Comparison of ENCODE assay signal across 12 cellular contexts in genomic region chr6:17278289-17279061, GRCh38. TPM values are rescaled to one million over a fixed set of nuclear protein-coding genes. Genes with fewer than 3 reads are reported as not detected.
A peak's percentile ranks its signal among the peaks of the same experiment; 100 is the strongest.
DNase-seq lines count a peak whose midpoint lies in the region; ATAC-seq and TF ChIP-seq lines count a peak whose summit lies in the region.
"Had no signal": no experiment of that assay in that cellular context is flagged by ENCODE, and none has a peak within 500 bp of the region (broad histone marks: within the 10 kb centered on the region; RNA-seq: fewer than 3 reads in every experiment).

No MANE protein-coding gene starts in this region.

- H3K4me1 ChIP-seq in Panc1 (ENCODE audit: control insufficient read depth, insufficient read depth, low read length) (peaks cover 31% of the 10 kb centered on the region), esophagus muscularis mucosa (peaks cover 10 to 57% (median 47%) of the 10 kb centered on the region in 4 donors), rectal smooth muscle tissue (ENCODE audit: control insufficient read depth, insufficient read depth, low read length) (peaks cover 19% of the 10 kb centered on the region), upper lobe of left lung (peaks cover 14 to 22% (median 16%) of the 10 kb centered on the region in 4 donors)

- in situ Hi-C loops in Panc1 (cut with HindIII; ENCODE audit: low pct_unique_long_range_greater_than_20kb, low sequenced_read_pairs) = no loop called here

- H3K27me3 ChIP-seq in Panc1 (ENCODE audit: control insufficient read depth, insufficient read depth, low read length) (no peaks in the 10 kb centered on the region), esophagus muscularis mucosa (no peaks in the 10 kb centered on the region), rectal smooth muscle tissue (ENCODE audit: control insufficient read depth, insufficient read depth, low read length) (no peaks in the 10 kb centered on the region), upper lobe of left lung (peaks cover 0 to 21% (median 14%) of the 10 kb centered on the region in 4 donors)

- H3K27ac ChIP-seq in Panc1 (ENCODE audit: low read length) = peak overlapping the region; percentile 83
- H3K27ac ChIP-seq in esophagus muscularis mucosa (replicated peaks in 1 of 4) = peak overlapping the region; percentile 96 to 99 (median 96)
- peak overlapping the region; percentile 71 for H3K27ac ChIP-seq in rectal smooth muscle tissue (ENCODE audit: low read depth, low read length)
- H3K27ac ChIP-seq in upper lobe of left lung = no peak overlapping the region
- H3K27ac ChIP-seq: upper lobe of right lung had no signal

- H3K4me3 Mint-ChIP-seq in activated naive CD4-positive, alpha-beta T cell treated with anti-CD3 and anti-CD28 coated beads, Interleukin-2, amount 10 ng/mL, durations not matched to agents 7 days and 5 days = no peak overlapping the region
- H3K4me3 Mint-ChIP-seq: activated naive CD4-positive, alpha-beta T cell treated with anti-CD3 and anti-CD28 coated beads, Interleukin-2, amount 50 U/mL, for 24 hours had no signal

- TF ChIP-seq EP300 in esophagus muscularis mucosa (IDR thresholded peaks at IDR 0.05) (no peak), upper lobe of left lung (IDR thresholded peaks at IDR 0.05) (no peak)

- DNase-seq in EH (ENCODE audit: low read depth) (peak; percentile 92), Panc1 (ENCODE audit: low read depth, low spot score) (peak; percentile 74), esophagus muscularis mucosa (ENCODE audit: extremely low spot score) (no peak), upper lobe of left lung (no peak), NCI-H82 (lab: John Stamatoyannopoulos, UW) (no peak)
- DNase-seq in activated naive CD4-positive, alpha-beta T cell treated with anti-CD3 and anti-CD28 coated beads, Interleukin-2, amount 10 ng/mL, durations not matched to agents 7 days and 5 days = no peak
- DNase-seq: activated CD4-positive, alpha-beta T cell treated with anti-CD3 and anti-CD28 coated beads, Interleukin-2, amount 50 U/mL, for 1 hour; RPMI8226; upper lobe of right lung had no signal

- peaks cover 1% of the 10 kb centered on the region for H3K36me3 Mint-ChIP-seq in activated naive CD4-positive, alpha-beta T cell treated with anti-CD3 and anti-CD28 coated beads, Interleukin-2, amount 10 ng/mL, durations not matched to agents 7 days and 5 days
- H3K36me3 Mint-ChIP-seq: activated naive CD4-positive, alpha-beta T cell treated with anti-CD3 and anti-CD28 coated beads, Interleukin-2, amount 50 U/mL, for 24 hours had no signal

- H3K27me3 Mint-ChIP-seq in activated naive CD4-positive, alpha-beta T cell treated with anti-CD3 and anti-CD28 coated beads, Interleukin-2, amount 10 ng/mL, durations not matched to agents 7 days and 5 days = peaks cover 53% of the 10 kb centered on the region

- no peak overlapping the region for H3K9ac ChIP-seq in rectal smooth muscle tissue (ENCODE audit: low read length)

- TF ChIP-seq POLR2A in esophagus muscularis mucosa (IDR thresholded peaks at IDR 0.05; ENCODE audit: low read depth) = no peak
- no peak for TF ChIP-seq POLR2A in upper lobe of left lung (IDR thresholded peaks at IDR 0.05)

- H3K4me1 Mint-ChIP-seq in activated naive CD4-positive, alpha-beta T cell treated with anti-CD3 and anti-CD28 coated beads, Interleukin-2, amount 10 ng/mL, durations not matched to agents 7 days and 5 days = peaks cover 10% of the 10 kb centered on the region

- TF ChIP-seq CTCF in Panc1 (IDR thresholded peaks at IDR 0.05) (no peak), esophagus muscularis mucosa (IDR thresholded peaks at IDR 0.05) (no peak), upper lobe of left lung (IDR thresholded peaks at IDR 0.05) (no peak)

- H3K9me3 ChIP-seq in Panc1 (ENCODE audit: control insufficient read depth, insufficient read depth, low read depth, low read length) = no peaks in the 10 kb centered on the region
- no peaks in the 10 kb centered on the region for H3K9me3 ChIP-seq in esophagus muscularis mucosa
- no peaks in the 10 kb centered on the region for H3K9me3 ChIP-seq in upper lobe of left lung
- H3K9me3 ChIP-seq: upper lobe of right lung had no signal

- peak overlapping the region; percentile 83 to 89 for H3K4me3 ChIP-seq in Panc1 (ENCODE audit: low read depth in 2 of 2, low read length in 2 of 2)
- peak overlapping the region in 3 of 4 donors; percentile 3 to 26 (median 15) for H3K4me3 ChIP-seq in esophagus muscularis mucosa
- H3K4me3 ChIP-seq in rectal smooth muscle tissue (ENCODE audit: low read length) = no peak overlapping the region
- H3K4me3 ChIP-seq in upper lobe of left lung = no peak overlapping the region
- H3K4me3 ChIP-seq: upper lobe of right lung had no signal

- 41% methylated on average over 10 of the region's 10 CpGs for WGBS in esophagus muscularis mucosa
- 76 to 79% methylated on average over 10 of the region's 10 CpGs for WGBS in upper lobe of left lung, 2 donors

- ATAC-seq in Panc1 = peak; percentile 32
- no peak for ATAC-seq in activated CD4-positive, CD25-positive, alpha-beta regulatory T cell treated with anti-CD3 and anti-CD28 coated beads, Interleukin-2, amount 50 U/mL, for 24 hours
- no peak for ATAC-seq in upper lobe of left lung (ENCODE audit: low FRiP score in 2 of 2)
- ATAC-seq: upper lobe of right lung had no signal

- CTCF ChIA-PET in Panc1 (lab: Charles Lee) = no interaction called here
- CTCF ChIA-PET in activated naive CD4-positive, alpha-beta T cell treated with anti-CD3 and anti-CD28 coated beads, Interleukin-2, amount 10 ng/mL, durations not matched to agents 7 days and 5 days (lab: Charles Lee) = no interaction called here

- intact Hi-C loops in Panc1 (cut with micrococcal nuclease; ENCODE audit: unreplicated experiment) (loop anchor here (5.0 kb wide), 1 partner anchor 111 kb away; no protein-coding TSS in a partner anchor), esophagus muscularis mucosa (cut with DNase I) (loop anchor here (5.0 kb wide), 1 partner anchor 194 kb away; no protein-coding TSS in a partner anchor)

- BruUV-seq in Panc1 (replicated peaks; lab: Mats Ljungman, UMichigan) = no TSS peak

- POLR2A ChIA-PET in Panc1 (lab: Charles Lee) = no interaction called here

- H3K27ac Mint-ChIP-seq in activated naive CD4-positive, alpha-beta T cell treated with anti-CD3 and anti-CD28 coated beads, Interleukin-2, amount 10 ng/mL, durations not matched to agents 7 days and 5 days = no peak overlapping the region
- H3K27ac Mint-ChIP-seq: activated naive CD4-positive, alpha-beta T cell treated with anti-CD3 and anti-CD28 coated beads, Interleukin-2, amount 50 U/mL, for 24 hours had no signal

- no peaks in the 10 kb centered on the region for H3K9me3 Mint-ChIP-seq in activated naive CD4-positive, alpha-beta T cell treated with anti-CD3 and anti-CD28 coated beads, Interleukin-2, amount 10 ng/mL, durations not matched to agents 7 days and 5 days
- H3K9me3 Mint-ChIP-seq: activated naive CD4-positive, alpha-beta T cell treated with anti-CD3 and anti-CD28 coated beads, Interleukin-2, amount 50 U/mL, for 24 hours had no signal

- H3K36me3 ChIP-seq in Panc1 (ENCODE audit: control insufficient read depth, insufficient read depth, low read length) (peaks cover 2% of the 10 kb centered on the region), esophagus muscularis mucosa (no peaks in the 10 kb centered on the region), rectal smooth muscle tissue (ENCODE audit: control insufficient read depth, insufficient read depth, low read length) (no peaks in the 10 kb centered on the region), upper lobe of left lung (no peaks in the 10 kb centered on the region)
- H3K36me3 ChIP-seq: upper lobe of right lung had no signal

RNA-seq across cellular contexts. Expression of gene RBM24, which starts 2.7 kb away (rescaled TPM):
- total RNA-seq in Panc1 (2021; ENCODE audit: unreplicated experiment) (23.0 TPM), esophagus muscularis mucosa (10 to 100 TPM; 10.9 to 25.5 (median 20.9) TPM), upper lobe of left lung (1 to 10 TPM in 3 of 6 donors, under 1 TPM in 2, not detected in 1; 0.26 to 6.7 (median 1.0) TPM)
- polyA plus RNA-seq in Panc1 (2012; ENCODE audit: insufficient read length) = 14.1 TPM

Comparison
In these comparisons a context has a peak if more than half of its experiments do, and no peak if none do; other contexts are left out.
1. DNase-seq: peak in EH (single experiment) and Panc1 (single experiment); none in esophagus muscularis mucosa (single experiment), upper lobe of left lung (0 of 2), activated naive CD4-positive, alpha-beta T cell treated with anti-CD3 and anti-CD28 coated beads, Interleukin-2, amount 10 ng/mL, durations not matched to agents 7 days and 5 days (single experiment) and NCI-H82 (single experiment).
2. H3K27ac ChIP-seq: peak in Panc1 (single experiment), esophagus muscularis mucosa (4 of 4) and rectal smooth muscle tissue (single experiment); none in upper lobe of left lung (0 of 4).
3. H3K4me3 ChIP-seq: peak in Panc1 (2 of 2) and esophagus muscularis mucosa (3 of 4); none in rectal smooth muscle tissue (single experiment) and upper lobe of left lung (0 of 4).